ENCODE assay signal across 1 cellular context in genomic region chrX:150200820-150201287, GRCh38.
TF ChIP-seq lines count a peak whose summit lies in the region.

No MANE protein-coding gene starts in this region.

TF ChIP-seq in SK-N-SH, 30 proteins besides CTCF, POLR2A, EP300 and RAD21 (continued from another document):
- TF ChIP-seq, protein P1, sequence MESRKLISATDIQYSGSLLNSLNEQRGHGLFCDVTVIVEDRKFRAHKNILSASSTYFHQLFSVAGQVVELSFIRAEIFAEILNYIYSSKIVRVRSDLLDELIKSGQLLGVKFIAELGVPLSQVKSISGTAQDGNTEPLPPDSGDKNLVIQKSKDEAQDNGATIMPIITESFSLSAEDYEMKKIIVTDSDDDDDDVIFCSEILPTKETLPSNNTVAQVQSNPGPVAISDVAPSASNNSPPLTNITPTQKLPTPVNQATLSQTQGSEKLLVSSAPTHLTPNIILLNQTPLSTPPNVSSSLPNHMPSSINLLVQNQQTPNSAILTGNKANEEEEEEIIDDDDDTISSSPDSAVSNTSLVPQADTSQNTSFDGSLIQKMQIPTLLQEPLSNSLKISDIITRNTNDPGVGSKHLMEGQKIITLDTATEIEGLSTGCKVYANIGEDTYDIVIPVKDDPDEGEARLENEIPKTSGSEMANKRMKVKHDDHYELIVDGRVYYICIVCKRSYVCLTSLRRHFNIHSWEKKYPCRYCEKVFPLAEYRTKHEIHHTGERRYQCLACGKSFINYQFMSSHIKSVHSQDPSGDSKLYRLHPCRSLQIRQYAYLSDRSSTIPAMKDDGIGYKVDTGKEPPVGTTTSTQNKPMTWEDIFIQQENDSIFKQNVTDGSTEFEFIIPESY (IDR thresholded peaks at IDR 0.05; ENCODE audit: borderline replicate concordance, low read depth): peak; percentile 59; the same call in 1 of the 2 replicates
- TF ChIP-seq TCF12 (IDR thresholded peaks at IDR 0.05) (peak; percentile 95), RXRA (IDR thresholded peaks at IDR 0.05; ENCODE audit: borderline replicate concordance, low read depth) (peak; percentile 87; the same call in 1 of the 2 replicates), NFIC (IDR thresholded peaks at IDR 0.05; ENCODE audit: borderline replicate concordance) (peak; percentile 91), POLR2AphosphoS5 (IDR thresholded peaks at IDR 0.05; ENCODE audit: low read depth, low read length) (peak; percentile 64; the same call in 1 of the 2 replicates), EZH2phosphoT487 (IDR thresholded peaks at IDR 0.05; ENCODE audit: borderline replicate concordance, low read depth) (no peak), TEAD4 (IDR thresholded peaks at IDR 0.05; ENCODE audit: borderline replicate concordance, insufficient read depth) (peak; percentile 58; the same call in 1 of the 2 replicates), GATA2 (CRISPR knock-in tag; IDR thresholded peaks at IDR 0.05) (no peak)
- TF ChIP-seq, protein P2, sequence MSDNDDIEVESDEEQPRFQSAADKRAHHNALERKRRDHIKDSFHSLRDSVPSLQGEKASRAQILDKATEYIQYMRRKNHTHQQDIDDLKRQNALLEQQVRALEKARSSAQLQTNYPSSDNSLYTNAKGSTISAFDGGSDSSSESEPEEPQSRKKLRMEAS (IDR thresholded peaks at IDR 0.05; ENCODE audit: low read depth): peak; percentile 73; the same call in 1 of the 2 replicates
